Comparison of ENCODE assay signal across 8 cellular contexts in the genomic region with DNA sequence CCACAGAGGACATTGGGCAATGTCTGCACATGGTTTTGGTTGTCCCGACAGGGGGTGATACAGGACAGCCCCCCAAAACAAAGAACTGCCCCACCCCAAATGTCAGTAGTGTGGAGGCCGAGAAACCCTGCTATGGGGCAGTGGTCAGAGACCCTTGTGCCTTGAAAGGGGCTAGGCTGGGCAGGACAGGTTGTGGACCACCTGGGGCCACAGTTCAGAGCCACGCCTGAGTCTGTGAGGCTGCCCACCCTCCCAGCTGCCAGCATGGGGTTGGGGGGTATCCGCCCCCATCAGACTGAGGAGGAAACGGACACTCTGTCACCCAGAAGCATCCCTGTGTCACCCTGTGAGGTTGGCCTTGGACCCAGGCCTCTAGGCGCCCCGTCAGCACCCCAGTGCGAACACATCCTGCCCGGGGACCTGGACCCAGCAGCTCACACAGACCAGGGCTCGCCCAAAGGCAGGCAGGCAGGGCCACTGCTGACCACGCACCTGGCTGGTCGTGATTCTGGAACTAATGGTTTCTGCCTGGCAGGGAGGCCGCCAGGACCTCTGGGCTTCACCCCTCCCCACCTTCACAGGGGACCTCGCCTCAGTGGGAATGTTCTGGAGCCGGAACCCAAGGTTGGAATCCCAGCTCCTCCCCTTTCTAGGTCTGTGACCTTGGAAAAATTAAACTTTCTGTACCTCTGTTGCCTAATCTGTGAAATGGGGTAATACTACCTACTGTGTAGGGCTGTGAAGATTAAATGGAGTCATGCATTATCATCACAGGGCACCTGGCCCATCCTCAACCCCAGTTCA. TPM values are rescaled to one million over a fixed set of nuclear protein-coding genes. Genes with fewer than 3 reads are reported as not detected.
DNase-seq lines count a peak whose midpoint lies in the region; ATAC-seq and TF ChIP-seq lines count a peak whose summit lies in the region.

No MANE protein-coding gene starts in this region.

- H3K79me2 ChIP-seq in Loucy (ENCODE audit: insufficient read depth, low read length): peaks cover 8% of the 10 kb centered on the region

- H3K9ac ChIP-seq in Loucy (ENCODE audit: low read depth, low read length, poor library complexity, severe bottlenecking): peak overlapping the region; percentile 81
- peak overlapping the region in 1 of 2 donors; percentile 78 for H3K9ac ChIP-seq in duodenal mucosa (ENCODE audit: low read depth in 1 of 2, low read length in 2 of 2)

- ATAC-seq in HG02610 (IDR thresholded peaks at IDR 0.05; ENCODE audit: unreplicated experiment) (no peak), left lobe of liver (no peak)

- CTCF ChIA-PET in CD8-positive, alpha-beta memory T cell (lab: Charles Lee): interaction anchor here (1.0 to 1.4 kb wide), 2 partner anchors 94 to 599 kb away, joined by 3 read pairs; no protein-coding TSS in a partner anchor

- H3F3A ChIP-seq in Loucy (ENCODE audit: low read depth): no peaks in the 10 kb centered on the region

- no peak overlapping the region for H3K27ac ChIP-seq in CD8-positive, alpha-beta memory T cell (ENCODE audit: low read depth, low read length)
- H3K27ac ChIP-seq in duodenal mucosa (ENCODE audit: low read depth, low read length): no peak overlapping the region

- no peaks in the 10 kb centered on the region for H3K36me3 ChIP-seq in CD8-positive, alpha-beta memory T cell (ENCODE audit: insufficient read depth, low read length)
- H3K36me3 ChIP-seq in Loucy (ENCODE audit: insufficient read depth, low read length) (no peaks in the 10 kb centered on the region), duodenal mucosa (ENCODE audit: control insufficient read depth in 1 of 2, insufficient read depth in 2 of 2, low read length in 2 of 2) (peaks cover 0 to 4% of the 10 kb centered on the region in 2 donors), neuron (ENCODE audit: insufficient read depth, low read length) (no peaks in the 10 kb centered on the region)

- H3K9me3 Mint-ChIP-seq in CD8-positive, alpha-beta memory T cell: no peaks in the 10 kb centered on the region

- POLR2A ChIA-PET in CD8-positive, alpha-beta memory T cell (lab: Charles Lee): no interaction called here

- H3K4me1 ChIP-seq in CD8-positive, alpha-beta memory T cell (ENCODE audit: insufficient read depth, low read length): peaks cover 17% of the 10 kb centered on the region
- H3K4me1 ChIP-seq in Loucy (ENCODE audit: insufficient read depth, low read length, poor library complexity, severe bottlenecking): peaks cover 13% of the 10 kb centered on the region
- peaks cover 3 to 14% of the 10 kb centered on the region in 2 donors for H3K4me1 ChIP-seq in duodenal mucosa (ENCODE audit: control insufficient read depth in 1 of 2, insufficient read depth in 2 of 2, low read length in 2 of 2)
- peaks cover 6% of the 10 kb centered on the region for H3K4me1 ChIP-seq in neuron (ENCODE audit: insufficient read depth, low read length)

- TF ChIP-seq CTCF in Loucy (conservative IDR thresholded peaks at IDR 0.05; ENCODE audit: low read length): no peak

- H3K27me3 ChIP-seq in CD8-positive, alpha-beta memory T cell (ENCODE audit: insufficient read depth, low read length, poor library complexity, severe bottlenecking): no peaks in the 10 kb centered on the region
- no peaks in the 10 kb centered on the region for H3K27me3 ChIP-seq in Loucy (ENCODE audit: insufficient read depth, low read length, poor library complexity, severe bottlenecking)
- no peaks in the 10 kb centered on the region for H3K27me3 ChIP-seq in duodenal mucosa (ENCODE audit: control insufficient read depth in 1 of 2, insufficient read depth in 2 of 2, low read length in 2 of 2)
- no peaks in the 10 kb centered on the region for H3K27me3 ChIP-seq in neuron (ENCODE audit: insufficient read depth, low read length)

- peak overlapping the region in 7 of 8 donors; percentile 82 to 96 (median 90) for H3K27ac Mint-ChIP-seq in CD8-positive, alpha-beta memory T cell

- no peak overlapping the region for H3K4me3 ChIP-seq in CD8-positive, alpha-beta memory T cell (ENCODE audit: low read length)
- H3K4me3 ChIP-seq in Loucy (ENCODE audit: low read length, poor library complexity, severe bottlenecking): peak overlapping the region; percentile 82
- H3K4me3 ChIP-seq in duodenal mucosa (ENCODE audit: low read depth in 1 of 2, low read length in 2 of 2): peak overlapping the region; percentile 75 to 84
- H3K4me3 ChIP-seq in neuron (ENCODE audit: low read length): peak overlapping the region; percentile 87

- no peak for DNase-seq in CD8-positive, alpha-beta memory T cell
- DNase-seq in C1 segment of cervical spinal cord (lab: John Stamatoyannopoulos, UW): no peak
- DNase-seq in middle frontal gyrus (ENCODE audit: extremely low spot score, low spot score): no peak
- no peak for DNase-seq in left lobe of liver (ENCODE audit: low spot score)

- H3K9me3 ChIP-seq in CD8-positive, alpha-beta memory T cell (ENCODE audit: low read length): no peaks in the 10 kb centered on the region
- no peaks in the 10 kb centered on the region; the same call in 1 of the 2 replicates for H3K9me3 ChIP-seq in Loucy (ENCODE audit: insufficient read depth, low read depth, low read length)
- no peaks in the 10 kb centered on the region for H3K9me3 ChIP-seq in duodenal mucosa (ENCODE audit: control insufficient read depth in 1 of 2, low read length in 2 of 2)
- peaks cover 4% of the 10 kb centered on the region for H3K9me3 ChIP-seq in neuron (ENCODE audit: low read length)

- H3K27me3 Mint-ChIP-seq in CD8-positive, alpha-beta memory T cell: no peaks in the 10 kb centered on the region

- no peaks in the 10 kb centered on the region for H4K20me1 ChIP-seq in Loucy (ENCODE audit: insufficient read depth, low read length, poor library complexity, severe bottlenecking)

- H3K4me3 Mint-ChIP-seq in CD8-positive, alpha-beta memory T cell: peak overlapping the region; percentile 83 to 97 (median 91)

- H3K4me1 Mint-ChIP-seq in CD8-positive, alpha-beta memory T cell: peaks cover 16 to 42% (median 28%) of the 10 kb centered on the region in 3 donors

- no peaks in the 10 kb centered on the region for H3K9me2 ChIP-seq in Loucy (replicated peaks; ENCODE audit: low read depth, low read length)

- H2AFZ ChIP-seq in Loucy (ENCODE audit: low read length) (no peak overlapping the region), neuron (ENCODE audit: low read depth, low read length) (no peak overlapping the region)

- H3K36me3 Mint-ChIP-seq in CD8-positive, alpha-beta memory T cell: peaks cover 0 to 3% (median 2%) of the 10 kb centered on the region in 3 donors

- peak overlapping the region; percentile 90 for H3K4me2 ChIP-seq in Loucy (ENCODE audit: low read depth, low read length, poor library complexity, severe bottlenecking)

RNA-seq across cellular contexts. Expression of gene SLC41A3, which starts 1.4 kb away (rescaled TPM):
- total RNA-seq in CD8-positive, alpha-beta memory T cell: 10 to 100 TPM; 25.8 TPM
- 28.0 TPM for polyA plus RNA-seq in CD8-positive, alpha-beta memory T cell
- 15.7 TPM for total RNA-seq in left lobe of liver
